29 cellular contexts compared by ENCODE assay signal in the genomic region with DNA sequence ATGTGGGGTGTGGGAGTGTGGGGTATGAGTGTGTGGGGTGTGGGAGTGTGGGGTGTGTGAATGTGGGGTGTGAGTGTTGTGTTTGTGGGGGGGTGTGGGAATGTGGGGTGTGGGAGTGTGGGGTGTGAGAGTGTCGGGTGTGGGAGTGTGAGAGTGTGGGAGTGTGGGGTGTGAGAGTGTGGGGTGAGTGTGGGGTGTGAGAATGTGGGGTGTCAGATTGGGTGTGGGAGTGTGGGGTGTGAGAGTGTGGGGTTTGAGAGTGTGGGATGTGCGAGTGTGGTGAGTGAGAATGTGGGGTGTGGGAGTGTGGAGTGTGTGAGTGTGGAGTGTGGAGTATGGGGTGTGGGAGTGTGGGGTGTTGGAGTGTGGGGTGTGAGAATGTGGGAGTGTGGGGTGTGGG. TPM values are rescaled to one million over a fixed set of nuclear protein-coding genes. Genes with fewer than 3 reads are reported as not detected.
"Had no signal": no experiment of that assay in that cellular context is flagged by ENCODE, and none has a peak within 500 bp of the region (broad histone marks: within the 10 kb centered on the region; RNA-seq: fewer than 3 reads in every experiment).

No MANE protein-coding gene starts in this region.

- H3K27ac ChIP-seq: colonic mucosa, epithelial cell of prostate, esophagus squamous epithelium, gastrocnemius medialis, heart right ventricle, left lung, lower lobe of right lung had no signal

- H3K36me3 ChIP-seq: colonic mucosa, esophagus squamous epithelium, gastrocnemius medialis, heart right ventricle, left lung, lower lobe of right lung had no signal

- H3K9me3 ChIP-seq: colonic mucosa, esophagus squamous epithelium, gastrocnemius medialis, heart right ventricle, left lung, lower lobe of right lung, mucosa of descending colon had no signal

- H3K4me1 ChIP-seq: colonic mucosa, esophagus squamous epithelium, gastrocnemius medialis, heart right ventricle, left lung, lower lobe of right lung had no signal

- DNase-seq: colonic mucosa; cortex of kidney; effector CD8-positive, alpha-beta T cell; effector memory CD8-positive, alpha-beta T cell; endodermal cell; erythroblast; esophagus squamous epithelium; foreskin fibroblast; foreskin melanocyte; gastrocnemius medialis; glutamatergic neuron; head of caudate nucleus; heart right ventricle; hippocampal formation; left cardiac atrium; left ventricle myocardium superior; lower lobe of right lung; mesenchymal stem cell; mucosa of descending colon; naive B cell had no signal

- ATAC-seq: effector memory CD8-positive, alpha-beta T cell; esophagus mucosa; gastrocnemius medialis; heart right ventricle; left cardiac atrium; left lung; left ventricle myocardium superior; lower lobe of right lung; mucosa of descending colon had no signal

- FAIRE-seq: endometrium, islet of Langerhans, keratinocyte had no signal

- H3K4me3 ChIP-seq: colonic mucosa, esophagus squamous epithelium, gastrocnemius medialis, heart right ventricle, left lung, lower lobe of right lung, mucosa of descending colon had no signal

RNA-seq across cellular contexts. Expression of a gene that starts 50.1 kb away (rescaled TPM):
- total RNA-seq: colonic mucosa, endodermal cell, esophagus mucosa, glomerular endothelial cell, left lung, left ventricle myocardium superior, lower lobe of right lung, lung microvascular endothelial cell, mesothelial cell of epicardium, mucosa of descending colon had no signal
